ENCODE assay signal across 27 cellular contexts in the genomic region with DNA sequence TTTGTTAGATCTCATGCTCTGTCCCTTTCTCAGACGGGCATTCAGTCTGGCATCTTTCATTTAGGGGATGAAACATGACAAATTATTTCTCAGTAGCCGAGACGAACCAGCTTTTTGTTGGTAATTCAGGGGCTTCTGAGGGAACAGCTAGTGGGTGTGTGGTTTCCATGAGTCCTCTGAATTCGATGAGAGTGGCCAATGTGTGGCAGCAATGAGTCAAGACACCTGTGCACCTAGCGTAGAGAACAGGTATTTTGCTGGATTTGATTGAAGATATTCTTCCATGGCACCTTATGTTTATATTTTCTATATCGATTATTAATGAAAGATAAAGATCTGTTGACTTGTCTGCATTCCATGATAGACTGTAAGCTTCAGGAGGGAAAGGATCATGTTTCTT.
"Had no signal": no experiment of that assay in that cellular context is flagged by ENCODE, and none has a peak within 500 bp of the region (broad histone marks: within the 10 kb centered on the region; RNA-seq: fewer than 3 reads in every experiment).

No MANE protein-coding gene starts in this region.

- ATAC-seq: activated T-helper 17 cell treated with anti-CD3 and anti-CD28 coated beads, Interleukin-2, amount 50 U/mL, for 72 hours; SK-N-SH treated with all-trans-retinoic acid at 6 μM for 48 hours had no signal

- H3K27me3 Mint-ChIP-seq: activated B cell treated with CpG ODN at 0.5 μM for 24 hours; activated CD4-positive, alpha-beta T cell treated with anti-CD3 and anti-CD28 coated beads, Interleukin-2, amount 10 ng/mL, durations not matched to agents 24 days and 14 days; activated naive CD8-positive, alpha-beta T cell; activated T-helper 17 cell treated with anti-CD3 and anti-CD28 coated beads, Interleukin-2, amount 50 U/mL, for 72 hours; central memory CD8-positive, alpha-beta T cell had no signal

- H3K4me1 Mint-ChIP-seq: activated CD4-positive, alpha-beta T cell treated with anti-CD3 and anti-CD28 coated beads, Interleukin-2, amount 10 ng/mL, durations not matched to agents 24 days and 14 days; activated T-helper 17 cell treated with anti-CD3 and anti-CD28 coated beads, Interleukin-2, amount 50 U/mL, for 72 hours; central memory CD8-positive, alpha-beta T cell had no signal

- H3K36me3 ChIP-seq: Peyer's patch, SJSA1 had no signal

- H3K9me3 Mint-ChIP-seq: activated B cell treated with CpG ODN at 0.5 μM for 24 hours; activated T-helper 17 cell treated with anti-CD3 and anti-CD28 coated beads, Interleukin-2, amount 50 U/mL, for 72 hours; brain; T-helper 1 cell treated with Interleukin-12 subunit alpha and Interleukin-12 subunit beta and Interleukin-4 antibody, amounts not matched to agents 30 μg/mL and 1 μg/mL, for 36 hours had no signal

- H3K36me3 Mint-ChIP-seq: activated naive CD8-positive, alpha-beta T cell; brain had no signal

- H3K4me1 ChIP-seq: Peyer's patch, SJSA1 had no signal

- H3K27me3 ChIP-seq: Peyer's patch, SJSA1 had no signal

- DNase-seq: activated B cell treated with CpG ODN at 0.5 μM for 24 hours; activated CD4-positive, alpha-beta T cell treated with anti-CD3 and anti-CD28 coated beads for 1 hour; activated CD4-positive, alpha-beta T cell treated with anti-CD3 and anti-CD28 coated beads, Interleukin-2, amount 10 ng/mL, durations not matched to agents 24 days and 14 days; activated CD4-positive, alpha-beta T cell treated with anti-CD3 and anti-CD28 coated beads, Interleukin-2, amount 50 U/mL, for 48 hours; activated CD8-positive, alpha-beta memory T cell treated with anti-CD3 and anti-CD28 coated beads for 24 hours; activated gamma-delta T cell; activated naive CD4-positive, alpha-beta T cell treated with anti-CD3 and anti-CD28 coated beads for 36 hours; activated T-cell treated with anti-CD3 and anti-CD28 coated beads for 4 hours; activated T-cell treated with anti-CD3 and anti-CD28 coated beads, Interleukin-2, amount 50 U/mL, for 48 hours; amygdala; NCI-H1048; NCI-H146; NCI-H187 treated with DMSO at 0.1 percent for 48 hours; NCI-H345; NCI-H526 treated with DMSO at 0.1 percent for 48 hours; NCI-H82; OCI-M1; Peyer's patch; SHP77 had no signal

- H3K27ac ChIP-seq: Peyer's patch, RWPE1, SJSA1 had no signal

- H3K27ac Mint-ChIP-seq: activated B cell treated with CpG ODN at 0.5 μM for 24 hours; activated CD4-positive, alpha-beta T cell treated with anti-CD3 and anti-CD28 coated beads, Interleukin-2, amount 10 ng/mL, durations not matched to agents 24 days and 14 days; activated naive CD4-positive, alpha-beta T cell treated with anti-CD3 and anti-CD28 coated beads for 36 hours; activated naive CD8-positive, alpha-beta T cell; activated T-helper 17 cell treated with anti-CD3 and anti-CD28 coated beads, Interleukin-2, amount 50 U/mL, for 72 hours; brain; T-helper 1 cell treated with Interleukin-12 subunit alpha and Interleukin-12 subunit beta and Interleukin-4 antibody, amounts not matched to agents 30 μg/mL and 1 μg/mL, for 36 hours had no signal

- H3K9me3 ChIP-seq: Peyer's patch had no signal

- H3K4me3 Mint-ChIP-seq: activated B cell treated with CpG ODN at 0.5 μM for 24 hours; activated CD4-positive, alpha-beta T cell treated with anti-CD3 and anti-CD28 coated beads, Interleukin-2, amount 10 ng/mL, durations not matched to agents 24 days and 14 days; activated naive CD4-positive, alpha-beta T cell treated with anti-CD3 and anti-CD28 coated beads for 36 hours; activated naive CD8-positive, alpha-beta T cell; activated T-helper 17 cell treated with anti-CD3 and anti-CD28 coated beads, Interleukin-2, amount 50 U/mL, for 72 hours; brain; central memory CD8-positive, alpha-beta T cell; T-helper 1 cell treated with Interleukin-12 subunit alpha and Interleukin-12 subunit beta and Interleukin-4 antibody, amounts not matched to agents 30 μg/mL and 1 μg/mL, for 36 hours had no signal

- H3K4me3 ChIP-seq: Peyer's patch, SJSA1 had no signal
